In genomic region chr6:56770011-56770520, GRCh38 we compare ENCODE assay signal across 18 cellular contexts.
DNase-seq lines count a peak whose midpoint lies in the region; ATAC-seq, FAIRE-seq and TF ChIP-seq lines count a peak whose summit lies in the region.
"Had no signal": no experiment of that assay in that cellular context is flagged by ENCODE, and none has a peak within 500 bp of the region (broad histone marks: within the 10 kb centered on the region; RNA-seq: fewer than 3 reads in every experiment).

No MANE protein-coding gene starts in this region.

- WGBS in IMR-90 (ENCODE audit: extremely low coverage in 2 of 2, insufficient read length in 1 of 2), 2 experiments: no CpG with 5 or more reads among the region's 2 CpGs
- 66% methylated on average over 2 of the region's 2 CpGs for WGBS in right cardiac atrium

- no peak overlapping the region for H3K27ac ChIP-seq in IMR-90 (ENCODE audit: insufficient read depth, low read length)
- H3K27ac ChIP-seq in ascending aorta: peak overlapping the region; percentile 28 to 64
- peak overlapping the region; percentile 75 for H3K27ac ChIP-seq in right cardiac atrium (ENCODE audit: low read length)

- CTCF ChIA-PET in IMR-90 (lab: Yijun Ruan, JAX) (interaction anchor here (0.7 kb wide), 1 partner anchor 10 kb away, joined by 4 read pairs; no protein-coding TSS in a partner anchor), T-cell (lab: Charles Lee) (no interaction called here)

- H4K20me1 ChIP-seq in IMR-90 (ENCODE audit: insufficient read depth, low read length): peaks cover 71% of the 10 kb centered on the region

- H3K9me1 ChIP-seq in IMR-90 (ENCODE audit: insufficient read depth, low read length): peaks cover 18% of the 10 kb centered on the region

- no peak overlapping the region for H2AK9ac ChIP-seq in IMR-90 (replicated peaks; ENCODE audit: low read depth, low read length, poor library complexity)

- H3K4me1 ChIP-seq in IMR-90 (ENCODE audit: control insufficient read depth, insufficient read depth, low read length) (peaks cover 15% of the 10 kb centered on the region), ascending aorta (peaks cover 6 to 43% of the 10 kb centered on the region in 2 donors), right cardiac atrium (ENCODE audit: control insufficient read depth, insufficient read depth, low read length) (peaks cover 14% of the 10 kb centered on the region)

- H2AFZ ChIP-seq in IMR-90 (replicated peaks; ENCODE audit: low read length, poor library complexity): no peak overlapping the region

- H3K14ac ChIP-seq in IMR-90 (replicated peaks; ENCODE audit: low read depth, low read length): no peak overlapping the region

- no peak overlapping the region for H3K4me3 ChIP-seq in IMR-90 (ENCODE audit: insufficient read depth, low read depth, low read length)
- no peak overlapping the region for H3K4me3 ChIP-seq in ascending aorta
- no peak overlapping the region for H3K4me3 ChIP-seq in right cardiac atrium (ENCODE audit: low read length)

- no peak for TF ChIP-seq CTCF in IMR-90 (conservative IDR thresholded peaks at IDR 0.05; ENCODE audit: low read depth, low read length)
- no peak for TF ChIP-seq CTCF in ascending aorta (IDR thresholded peaks at IDR 0.05)
- TF ChIP-seq CTCF in GM10266 (IDR thresholded peaks at IDR 0.05; ENCODE audit: control insufficient read depth, insufficient read depth, low read depth, missing control alignments): no peak

- no peaks in the 10 kb centered on the region for H3K27me3 Mint-ChIP-seq in T-cell

- H4K91ac ChIP-seq in IMR-90 (ENCODE audit: insufficient read depth, low read depth, low read length): no peak overlapping the region

- no peak overlapping the region for H3K4me2 ChIP-seq in IMR-90 (ENCODE audit: low read depth, low read length)

- POLR2A ChIA-PET in IMR-90 (lab: Charles Lee; ENCODE audit: unreplicated experiment) (no interaction called here), T-cell (lab: Charles Lee) (no interaction called here)

- H3K27ac Mint-ChIP-seq in T-cell: no peak overlapping the region

- no peak overlapping the region for H4K5ac ChIP-seq in IMR-90 (ENCODE audit: low read depth, low read length)

- no peak overlapping the region for H3K18ac ChIP-seq in IMR-90 (ENCODE audit: low read depth, low read length)

- H3K9me3 Mint-ChIP-seq in T-cell: no peaks in the 10 kb centered on the region

- no peak overlapping the region for H2BK20ac ChIP-seq in IMR-90 (ENCODE audit: low read depth, low read length)

- TF ChIP-seq RAD21 in IMR-90 (IDR thresholded peaks at IDR 0.05; ENCODE audit: low read length): no peak

- no peak for TF ChIP-seq POLR2A in IMR-90 (IDR thresholded peaks at IDR 0.05; ENCODE audit: low read depth, low read length)

- peak; percentile 9 for FAIRE-seq in GM18507 (lab: Jason Lieb, UNC)
- FAIRE-seq: RCC 7860 had no signal

- no TSS peak for BruUV-seq in IMR-90 (replicated peaks; lab: Mats Ljungman, UMichigan)

- dilution Hi-C loops in IMR-90 (cut with HindIII; ENCODE audit: low sequenced_read_pairs, unreplicated experiment): no loop called here

- no peak overlapping the region for H2BK5ac ChIP-seq in IMR-90 (ENCODE audit: low read depth, low read length, poor library complexity, severe bottlenecking)

- no peak for DNase-seq in GM18507 (ENCODE audit: extremely low spot score, insufficient read length, low read depth)
- DNase-seq in IMR-90: peak; percentile 45
- DNase-seq in ascending aorta (ENCODE audit: low spot score in 2 of 2): no peak
- no peak for DNase-seq in right cardiac atrium
- DNase-seq in GM10266 (ENCODE audit: extremely low spot score): no peak
- no peak for DNase-seq in T-cell
- no peak for DNase-seq in activated CD4-positive, alpha-beta T cell treated with anti-CD3 and anti-CD28 coated beads for 4 hours
- DNase-seq: Caco-2, MV-4-11, NCI-H1417 treated with DMSO at 0.1 percent for 48 hours, NCI-H2029, NCI-H2171 treated with DMSO at 0.1 percent for 48 hours, NCI-H510A, NCI-H82, SIG-M5 had no signal

- H3K79me1 ChIP-seq in IMR-90 (ENCODE audit: low read depth in 1 of 2, low read length in 2 of 2): peaks cover 13 to 69% of the 10 kb centered on the region in 2 experiments; a peak in 2 of 4 replicates

- no peaks in the 10 kb centered on the region for H3K4me1 Mint-ChIP-seq in T-cell

- intact Hi-C loops in IMR-90 (cut with micrococcal nuclease) (no loop called here), ascending aorta (cut with DNase I) (loop anchor here (5.0 kb wide), 1 partner anchor 72 kb away; no protein-coding TSS in a partner anchor), right cardiac atrium (cut with DNase I) (no loop called here)

- H3K36me3 Mint-ChIP-seq in T-cell: no peaks in the 10 kb centered on the region
- H3K36me3 Mint-ChIP-seq: CD14-positive monocyte had no signal

- no peak overlapping the region for H3K9ac ChIP-seq in IMR-90 (ENCODE audit: low read depth, low read length)

- H3K9me3 ChIP-seq in IMR-90 (ENCODE audit: control insufficient read depth, insufficient read depth, low read length) (no peaks in the 10 kb centered on the region), ascending aorta (no peaks in the 10 kb centered on the region), right cardiac atrium (ENCODE audit: control insufficient read depth, low read length) (no peaks in the 10 kb centered on the region)
- H3K9me3 ChIP-seq: Caco-2 had no signal

- no peak overlapping the region for H3K56ac ChIP-seq in IMR-90 (ENCODE audit: extremely low read depth, insufficient read depth, low read length)

- H3K23ac ChIP-seq in IMR-90 (ENCODE audit: low read depth, low read length): no peak overlapping the region

- no peak overlapping the region for H3K4me3 Mint-ChIP-seq in T-cell
- H3K4me3 Mint-ChIP-seq: CD14-positive monocyte had no signal

- no peak overlapping the region for H2BK120ac ChIP-seq in IMR-90 (ENCODE audit: low read depth, low read length)

- H3K27me3 ChIP-seq in IMR-90 (ENCODE audit: control insufficient read depth, insufficient read depth, low read length) (no peaks in the 10 kb centered on the region), ascending aorta (no peaks in the 10 kb centered on the region), right cardiac atrium (ENCODE audit: control insufficient read depth, insufficient read depth) (no peaks in the 10 kb centered on the region)

- no peak for ATAC-seq in IMR-90 (ENCODE audit: low read depth)
- ATAC-seq in right cardiac atrium: no peak
- ATAC-seq in T-cell (replicated peaks in 1 of 4): no peak
- no peak for ATAC-seq in HG02588 (IDR thresholded peaks at IDR 0.05; ENCODE audit: unreplicated experiment)

- in situ Hi-C loops in IMR-90 (cut with MboI; ENCODE audit: low sequenced_read_pairs): no loop called here

- no peak overlapping the region for H4K8ac ChIP-seq in IMR-90 (ENCODE audit: low read depth in 2 of 2, low read length in 2 of 2)

- H2BK15ac ChIP-seq in IMR-90 (ENCODE audit: low read depth, low read length): no peak overlapping the region

- no peak overlapping the region for H3K4ac ChIP-seq in IMR-90 (ENCODE audit: low read depth, low read length)

- no peak overlapping the region for H2AK5ac ChIP-seq in IMR-90 (ENCODE audit: low read depth, low read length)

- H3K36me3 ChIP-seq in IMR-90 (ENCODE audit: control insufficient read depth, insufficient read depth, low read length): no peaks in the 10 kb centered on the region
- H3K36me3 ChIP-seq in ascending aorta: no peaks in the 10 kb centered on the region

TF ChIP-seq in IMR-90, 13 proteins besides CTCF, POLR2A, EP300 and RAD21:
- TF ChIP-seq CEBPB (IDR thresholded peaks at IDR 0.05; ENCODE audit: low read depth, low read length) (peak; percentile 77), MXI1 (IDR thresholded peaks at IDR 0.05; ENCODE audit: borderline replicate concordance, low read depth, low read length) (no peak)
